22 cellular contexts compared by ENCODE assay signal in genomic region chr17:27954521-27955495, GRCh38.
A peak's percentile ranks its signal among the peaks of the same experiment; 100 is the strongest.
DNase-seq lines count a peak whose midpoint lies in the region; ATAC-seq, FAIRE-seq and TF ChIP-seq lines count a peak whose summit lies in the region.
"Had no signal": no experiment of that assay in that cellular context is flagged by ENCODE, and none has a peak within 500 bp of the region (broad histone marks: within the 10 kb centered on the region; RNA-seq: fewer than 3 reads in every experiment).

No MANE protein-coding gene starts in this region.

- no peak overlapping the region for H4K5ac ChIP-seq in H1 (ENCODE audit: insufficient read length, low read depth, low read length)

- H3K4me1 ChIP-seq in GM23338 (ENCODE audit: insufficient read depth) (peaks cover 22% of the 10 kb centered on the region), H1 (replicated peaks in 1 of 4; ENCODE audit: control insufficient read depth in 3 of 4, insufficient read depth in 4 of 4, low read length in 3 of 4) (peaks cover 2 to 18% (median 12%) of the 10 kb centered on the region in 4 experiments), parathyroid adenoma (peaks cover 3% of the 10 kb centered on the region)
- H3K4me1 ChIP-seq: SJSA1 had no signal

- peak overlapping the region; percentile 29; the same call in 1 of the 2 replicates for H3K27ac Mint-ChIP-seq in GM23338
- H3K27ac Mint-ChIP-seq: CD4-positive, CD25-positive, alpha-beta regulatory T cell; HFFc6 had no signal

- no peak overlapping the region; the same call in 1 of the 2 replicates for H2BK20ac ChIP-seq in H1 (ENCODE audit: low read length)

- no peaks in the 10 kb centered on the region for H3K36me3 Mint-ChIP-seq in GM23338 (ENCODE audit: low read depth)
- H3K36me3 Mint-ChIP-seq: CD4-positive, CD25-positive, alpha-beta regulatory T cell had no signal

- intact Hi-C loops in left colon (cut with DNase I, micrococcal nuclease) = no loop called here

- peak overlapping the region; percentile 20; the same call in 1 of the 2 replicates for H2BK12ac ChIP-seq in H1 (ENCODE audit: low read depth, low read length)

- no peak overlapping the region for H3K23ac ChIP-seq in H1 (ENCODE audit: insufficient read length)

- no peak overlapping the region for H2BK15ac ChIP-seq in H1 (ENCODE audit: low read length)

- H3K27me3 ChIP-seq in GM23338 (ENCODE audit: insufficient read depth) (no peaks in the 10 kb centered on the region), H1 (replicated peaks in 1 of 4; ENCODE audit: control insufficient read depth in 3 of 4, extremely low read depth in 1 of 4, insufficient read depth in 3 of 4, low read length in 3 of 4) (no peaks in the 10 kb centered on the region), parathyroid adenoma (ENCODE audit: control insufficient read depth, insufficient read depth, low read length) (no peaks in the 10 kb centered on the region)

- whole genome bisulfite sequencing in H1 (ENCODE audit: extremely low coverage in 1 of 2, insufficient coverage in 1 of 2, insufficient read length in 1 of 2, insufficient replicate concordance in 2 of 2, low coverage in 1 of 2, low lambda C conversion rate in 2 of 2, missing lambda C conversion rate in 1 of 2), 2 experiments = 83% methylated on average over 9 of the region's 9 CpGs; no CpG with 5 or more reads in 1 of the 2 experiments

- no peak overlapping the region for H4K91ac ChIP-seq in H1 (replicated peaks; ENCODE audit: insufficient read length, low read length)

- no peak overlapping the region for H4K8ac ChIP-seq in H1 (ENCODE audit: extremely low read depth, insufficient read depth, low read length)

- no peak overlapping the region for H3K9ac ChIP-seq in H1 (replicated peaks in 1 of 4; ENCODE audit: extremely low read depth in 1 of 4, low read depth in 3 of 4, low read length in 3 of 4)
- no peak overlapping the region for H3K9ac ChIP-seq in parathyroid adenoma

- peak in 1 of 2 experiments; percentile 13; a peak in 1 of 4 replicates for TF ChIP-seq RAD21 in H1 (IDR thresholded peaks at IDR 0.05 in 1 of 2, conservative IDR thresholded peaks at IDR 0.05 in 1 of 2; ENCODE audit: low read depth in 2 of 2, low read length in 2 of 2)

- H3K9me3 ChIP-seq in H1 (ENCODE audit: insufficient read depth in 2 of 2, low read depth in 1 of 2, low read length in 1 of 2) (no peaks in the 10 kb centered on the region), parathyroid adenoma (ENCODE audit: control insufficient read depth, low read length) (no peaks in the 10 kb centered on the region)
- H3K9me3 ChIP-seq: SJSA1 had no signal

- no peak overlapping the region for H3K14ac ChIP-seq in H1 (ENCODE audit: insufficient read length)

- no peak overlapping the region; the same call in 1 of the 2 replicates for H2BK5ac ChIP-seq in H1 (ENCODE audit: low read depth, low read length)

- H3K27ac ChIP-seq in GM23338 (ENCODE audit: low read depth) (no peak overlapping the region), H1 (ENCODE audit: low read depth, low read length) (no peak overlapping the region), parathyroid adenoma (no peak overlapping the region)
- H3K27ac ChIP-seq: SJSA1 had no signal

- H4K20me1 ChIP-seq in GM23338 (replicated peaks; ENCODE audit: insufficient read depth) = no peaks in the 10 kb centered on the region
- peaks cover 0 to 1% of the 10 kb centered on the region in 2 experiments for H4K20me1 ChIP-seq in H1 (replicated peaks in 1 of 2; ENCODE audit: control insufficient read depth in 1 of 2, insufficient read depth in 2 of 2, low read length in 2 of 2)

- H3K56ac ChIP-seq in H1 (replicated peaks; ENCODE audit: insufficient read length, low read depth, low read length) = no peak overlapping the region

- DNase-seq in GM23338 (ENCODE audit: low spot score) (no peak), KBM-7 (peak; percentile 55), H1 (ENCODE audit: low read depth in 1 of 2, low spot score in 2 of 2) (no peak), RKO (ENCODE audit: low spot score) (no peak), left colon (no peak)
- DNase-seq: CD4-positive, CD25-positive, alpha-beta regulatory T cell; EL; GF-D8; HFFc6; NCI-H1092 treated with DMSO at 0.1 percent for 48 hours; NCI-H1436 treated with DMSO at 0.1 percent for 48 hours; NCI-H1930; NCI-H2171; NCI-H446; OCI-M1 had no signal

- no peak for FAIRE-seq in H1 (lab: Jason Lieb, UNC)
- FAIRE-seq: GM19239, H54, RCC 7860 had no signal

- peaks cover 45% of the 10 kb centered on the region for H3K4me1 Mint-ChIP-seq in GM23338
- H3K4me1 Mint-ChIP-seq: CD4-positive, CD25-positive, alpha-beta regulatory T cell had no signal

- H3K4me2 ChIP-seq in GM23338 (peak overlapping the region; percentile 23), H1 (ENCODE audit: insufficient read depth in 1 of 2, low read depth in 2 of 2, low read length in 2 of 2) (no peak overlapping the region), parathyroid adenoma (ENCODE audit: low read length) (no peak overlapping the region)

- H3K9me2 ChIP-seq in GM23338 (ENCODE audit: insufficient read depth) = no peaks in the 10 kb centered on the region

- H2AK5ac ChIP-seq in H1 (ENCODE audit: low read depth, low read length) = no peak overlapping the region

- POLR2A ChIA-PET in H1 (lab: Charles Lee; ENCODE audit: partially characterized antibody) = no interaction called here

- H3K4me3 ChIP-seq in GM23338 (no peak overlapping the region), H1 (ENCODE audit: extremely low read depth in 1 of 4, insufficient read depth in 2 of 4, low read depth in 3 of 4, low read length in 4 of 4) (no peak overlapping the region), parathyroid adenoma (ENCODE audit: low read depth, low read length) (no peak overlapping the region)
- H3K4me3 ChIP-seq: SJSA1 had no signal

- no peaks in the 10 kb centered on the region for H3K79me1 ChIP-seq in H1 (ENCODE audit: low read depth, low read length)

- no peak overlapping the region for H3K4ac ChIP-seq in H1 (replicated peaks; ENCODE audit: insufficient read length, low read depth, low read length)

- no peaks in the 10 kb centered on the region for H3K79me2 ChIP-seq in GM23338 (replicated peaks; ENCODE audit: insufficient read depth)
- H3K79me2 ChIP-seq in H1 (ENCODE audit: control insufficient read depth in 1 of 2, insufficient read depth in 2 of 2, low read length in 2 of 2) = no peaks in the 10 kb centered on the region
- H3K79me2 ChIP-seq in parathyroid adenoma = no peaks in the 10 kb centered on the region

- no peaks in the 10 kb centered on the region for H3K23me2 ChIP-seq in H1 (ENCODE audit: low read depth, low read length)

- ATAC-seq in GM23338 (peak; percentile 14; the same call in 1 of the 3 replicates), left colon (no peak), HG03565 (IDR thresholded peaks at IDR 0.05; ENCODE audit: unreplicated experiment) (no peak)
- ATAC-seq: Right ventricle myocardium inferior had no signal

- H3K9me3 Mint-ChIP-seq in GM23338 = no peaks in the 10 kb centered on the region
- H3K9me3 Mint-ChIP-seq: CD4-positive, CD25-positive, alpha-beta regulatory T cell; HFFc6 had no signal

- H3K36me3 ChIP-seq in GM23338 (ENCODE audit: insufficient read depth) (no peaks in the 10 kb centered on the region), H1 (ENCODE audit: control insufficient read depth in 2 of 4, insufficient read depth in 4 of 4, low read length in 3 of 4) (no peaks in the 10 kb centered on the region), parathyroid adenoma (ENCODE audit: control insufficient read depth, insufficient read depth, low read length) (no peaks in the 10 kb centered on the region)
- H3K36me3 ChIP-seq: SJSA1 had no signal

- H3K27me3 Mint-ChIP-seq in GM23338 (ENCODE audit: insufficient read depth, low read depth, poor library complexity) = peaks cover 5% of the 10 kb centered on the region
- H3K27me3 Mint-ChIP-seq: CD4-positive, CD25-positive, alpha-beta regulatory T cell had no signal

- H2BK120ac ChIP-seq in H1 (replicated peaks; ENCODE audit: low read depth, low read length) = no peak overlapping the region

- H3K4me3 Mint-ChIP-seq in GM23338 = no peak overlapping the region
- H3K4me3 Mint-ChIP-seq: CD4-positive, CD25-positive, alpha-beta regulatory T cell; HFFc6 had no signal

- TF ChIP-seq CTCF in GM23338 (conservative IDR thresholded peaks at IDR 0.05; ENCODE audit: low read depth in 2 of 2) (no peak), H1 (IDR thresholded peaks at IDR 0.05; ENCODE audit: control extremely low read depth in 1 of 3, insufficient read depth in 1 of 3, low read depth in 1 of 3, low read length in 3 of 3) (no peak), parathyroid adenoma (IDR thresholded peaks at IDR 0.05) (no peak)

- no peak overlapping the region for H3K18ac ChIP-seq in H1 (ENCODE audit: extremely low read depth, low read length)

- TF ChIP-seq EP300 in H1 (IDR thresholded peaks at IDR 0.05; ENCODE audit: borderline replicate concordance in 1 of 2, low read depth in 2 of 2, low read length in 2 of 2) = no peak

- CTCF ChIA-PET in H1 (lab: Charles Lee; ENCODE audit: partially characterized antibody) = no interaction called here

- no peak for TF ChIP-seq POLR2A in H1 (IDR thresholded peaks at IDR 0.05; ENCODE audit: control extremely low read depth in 1 of 2, low read depth in 2 of 2, low read length in 2 of 2)

- H2AFZ ChIP-seq in GM23338 (peak overlapping the region; percentile 29), H1 (ENCODE audit: low read length) (peak overlapping the region; percentile 45; the same call in 1 of the 2 replicates), parathyroid adenoma (peak overlapping the region; percentile 39)

- in situ Hi-C loops in KBM-7 (cut with MboI; ENCODE audit: low pct_unique_long_range_greater_than_20kb, low sequenced_read_pairs) = no loop called here

- H3F3A ChIP-seq in GM23338 (replicated peaks; ENCODE audit: low read depth) = no peaks in the 10 kb centered on the region

TF ChIP-seq in GM23338, 12 proteins besides CTCF, POLR2A, EP300 and RAD21 (continues in another document):
- TF ChIP-seq, protein P1, sequence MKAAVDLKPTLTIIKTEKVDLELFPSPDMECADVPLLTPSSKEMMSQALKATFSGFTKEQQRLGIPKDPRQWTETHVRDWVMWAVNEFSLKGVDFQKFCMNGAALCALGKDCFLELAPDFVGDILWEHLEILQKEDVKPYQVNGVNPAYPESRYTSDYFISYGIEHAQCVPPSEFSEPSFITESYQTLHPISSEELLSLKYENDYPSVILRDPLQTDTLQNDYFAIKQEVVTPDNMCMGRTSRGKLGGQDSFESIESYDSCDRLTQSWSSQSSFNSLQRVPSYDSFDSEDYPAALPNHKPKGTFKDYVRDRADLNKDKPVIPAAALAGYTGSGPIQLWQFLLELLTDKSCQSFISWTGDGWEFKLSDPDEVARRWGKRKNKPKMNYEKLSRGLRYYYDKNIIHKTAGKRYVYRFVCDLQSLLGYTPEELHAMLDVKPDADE (IDR thresholded peaks at IDR 0.05) = no peak

TF ChIP-seq in H1, 55 proteins besides CTCF, POLR2A, EP300 and RAD21:
- TF ChIP-seq PHF8 (conservative IDR thresholded peaks at IDR 0.05; ENCODE audit: low read depth, low read length) = no peak
- TF ChIP-seq, protein P2, sequence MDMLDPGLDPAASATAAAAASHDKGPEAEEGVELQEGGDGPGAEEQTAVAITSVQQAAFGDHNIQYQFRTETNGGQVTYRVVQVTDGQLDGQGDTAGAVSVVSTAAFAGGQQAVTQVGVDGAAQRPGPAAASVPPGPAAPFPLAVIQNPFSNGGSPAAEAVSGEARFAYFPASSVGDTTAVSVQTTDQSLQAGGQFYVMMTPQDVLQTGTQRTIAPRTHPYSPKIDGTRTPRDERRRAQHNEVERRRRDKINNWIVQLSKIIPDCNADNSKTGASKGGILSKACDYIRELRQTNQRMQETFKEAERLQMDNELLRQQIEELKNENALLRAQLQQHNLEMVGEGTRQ (IDR thresholded peaks at IDR 0.05; ENCODE audit: low read length) = no peak
